20 cellular contexts compared by ENCODE assay signal in genomic region chr4:141022221-141022760, GRCh38.
DNase-seq lines count a peak whose midpoint lies in the region; ATAC-seq and TF ChIP-seq lines count a peak whose summit lies in the region.
"Had no signal": no experiment of that assay in that cellular context is flagged by ENCODE, and none has a peak within 500 bp of the region (broad histone marks: within the 10 kb centered on the region; RNA-seq: fewer than 3 reads in every experiment).

No MANE protein-coding gene starts in this region.

- 52% methylated on average over 2 of the region's 2 CpGs for WGBS in hepatocyte (ENCODE audit: low lambda C conversion rate, missing lambda C conversion rate)

- H3K4me3 ChIP-seq in hepatocyte (no peak overlapping the region), thoracic aorta (no peak overlapping the region)
- H3K4me3 ChIP-seq: gastrocnemius medialis, MG63, pancreas, PC-9 had no signal

- H3K9me2 ChIP-seq in hepatocyte (replicated peaks; ENCODE audit: insufficient read depth) = no peaks in the 10 kb centered on the region

- H3K36me3 Mint-ChIP-seq in HFFc6 (ENCODE audit: low read depth) = peaks cover 7% of the 10 kb centered on the region; the same call in 1 of the 2 replicates
- H3K36me3 Mint-ChIP-seq: activated CD8-positive, alpha-beta memory T cell treated with anti-CD3 and anti-CD28 coated beads, Interleukin-2, amount 10 ng/mL, durations not matched to agents 7 days and 5 days; activated naive CD8-positive, alpha-beta T cell had no signal

- peak overlapping the region; percentile 69 for H3K27ac ChIP-seq in hepatocyte
- peak overlapping the region; percentile 24 to 51 for H3K27ac ChIP-seq in thoracic aorta
- H3K27ac ChIP-seq: gastrocnemius medialis, pancreas, PC-9 had no signal

- H3K4me1 Mint-ChIP-seq in HFFc6 (ENCODE audit: low read depth) = peaks cover 37% of the 10 kb centered on the region
- H3K4me1 Mint-ChIP-seq: activated CD4-positive, alpha-beta T cell treated with anti-CD3 and anti-CD28 coated beads, Interleukin-2, amount 10 ng/mL, durations not matched to agents 24 days and 14 days; activated CD8-positive, alpha-beta memory T cell treated with anti-CD3 and anti-CD28 coated beads, Interleukin-2, amount 10 ng/mL, durations not matched to agents 7 days and 5 days had no signal

- H3K27ac Mint-ChIP-seq in HFFc6 = no peak overlapping the region
- H3K27ac Mint-ChIP-seq: activated CD4-positive, alpha-beta T cell treated with anti-CD3 and anti-CD28 coated beads, Interleukin-2, amount 10 ng/mL, durations not matched to agents 24 days and 14 days; activated CD8-positive, alpha-beta memory T cell treated with anti-CD3 and anti-CD28 coated beads, Interleukin-2, amount 10 ng/mL, durations not matched to agents 7 days and 5 days; activated naive CD8-positive, alpha-beta T cell; activated T-helper 2 cell treated with anti-CD3 and anti-CD28 coated beads, Interferon-gamma antibody, Interleukin-2, Interleukin-4, amounts not matched to agents 10 μg/mL and 5 μg/mL and 100 μg/mL, durations not matched to agents 14 hours and 24 hours and 36 hours had no signal

- ATAC-seq in thoracic aorta (ENCODE audit: insufficient number of reproducible peaks, low FRiP score, low read depth) = no peak
- ATAC-seq: activated CD8-positive, alpha-beta memory T cell treated with anti-CD3 and anti-CD28 coated beads, Interleukin-2, amount 10 ng/mL, durations not matched to agents 7 days and 5 days; esophagus mucosa; gastrocnemius medialis; HCT116; pancreas had no signal

- TF ChIP-seq CTCF in HFFc6 (IDR thresholded peaks at IDR 0.05) = no peak
- no peak for TF ChIP-seq CTCF in hepatocyte (IDR thresholded peaks at IDR 0.05; ENCODE audit: poor library complexity)
- no peak for TF ChIP-seq CTCF in thoracic aorta (IDR thresholded peaks at IDR 0.05)

- no peaks in the 10 kb centered on the region for H3K9me3 Mint-ChIP-seq in HFFc6
- H3K9me3 Mint-ChIP-seq: activated CD4-positive, alpha-beta T cell treated with anti-CD3 and anti-CD28 coated beads, Interleukin-2, amount 10 ng/mL, durations not matched to agents 24 days and 14 days; activated T-helper 2 cell treated with anti-CD3 and anti-CD28 coated beads, Interferon-gamma antibody, Interleukin-2, Interleukin-4, amounts not matched to agents 10 μg/mL and 5 μg/mL and 100 μg/mL, durations not matched to agents 14 hours and 24 hours and 36 hours had no signal

- no peak overlapping the region for H2AFZ ChIP-seq in hepatocyte
- H2AFZ ChIP-seq: PC-9 had no signal

- H3K9me3 ChIP-seq in hepatocyte (ENCODE audit: low read depth) (no peaks in the 10 kb centered on the region), thoracic aorta (no peaks in the 10 kb centered on the region)
- H3K9me3 ChIP-seq: gastrocnemius medialis, MG63, pancreas had no signal

- peak; percentile 7 for DNase-seq in HFFc6
- DNase-seq in NCI-H524 treated with DMSO at 0.1 percent for 48 hours (lab: John Stamatoyannopoulos, UW) = peak; percentile 80
- DNase-seq in hepatocyte (ENCODE audit: low spot score) = no peak
- DNase-seq in thoracic aorta (ENCODE audit: low spot score) = no peak
- no peak for DNase-seq in central memory CD4-positive, alpha-beta T cell
- DNase-seq in activated CD4-positive, alpha-beta T cell treated with anti-CD3 and anti-CD28 coated beads for 1 hour = no peak
- no peak for DNase-seq in NCI-H774 (lab: John Stamatoyannopoulos, UW)
- DNase-seq: activated CD4-positive, alpha-beta T cell treated with anti-CD3 and anti-CD28 coated beads, Interleukin-2, amount 10 ng/mL, durations not matched to agents 24 days and 14 days; activated CD8-positive, alpha-beta memory T cell treated with anti-CD3 and anti-CD28 coated beads, Interleukin-2, amount 10 ng/mL, durations not matched to agents 7 days and 5 days; effector memory CD4-positive, alpha-beta T cell; gastrocnemius medialis; mammary epithelial cell; MG63; NCI-H1417; pancreas; PC-9 had no signal

- H3K27me3 ChIP-seq in hepatocyte = no peaks in the 10 kb centered on the region
- H3K27me3 ChIP-seq in thoracic aorta (replicated peaks; ENCODE audit: insufficient read depth) = no peaks in the 10 kb centered on the region
- H3K27me3 ChIP-seq: gastrocnemius medialis, MG63, pancreas had no signal

- peaks cover 13% of the 10 kb centered on the region for H3K4me1 ChIP-seq in hepatocyte (ENCODE audit: insufficient read depth)
- H3K4me1 ChIP-seq in thoracic aorta (ENCODE audit: control insufficient read depth in 1 of 2, low read depth in 2 of 2) = peaks cover 4 to 31% of the 10 kb centered on the region in 2 donors
- H3K4me1 ChIP-seq: pancreas had no signal

- no peaks in the 10 kb centered on the region for H3K79me2 ChIP-seq in hepatocyte

- H3K4me3 Mint-ChIP-seq in HFFc6 = no peak overlapping the region
- H3K4me3 Mint-ChIP-seq: activated CD4-positive, alpha-beta T cell treated with anti-CD3 and anti-CD28 coated beads, Interleukin-2, amount 10 ng/mL, durations not matched to agents 24 days and 14 days; activated CD8-positive, alpha-beta memory T cell treated with anti-CD3 and anti-CD28 coated beads, Interleukin-2, amount 10 ng/mL, durations not matched to agents 7 days and 5 days; activated naive CD8-positive, alpha-beta T cell had no signal

- H3K36me3 ChIP-seq in hepatocyte (replicated peaks; ENCODE audit: insufficient read depth, low read depth) (no peaks in the 10 kb centered on the region), thoracic aorta (no peaks in the 10 kb centered on the region)
- H3K36me3 ChIP-seq: gastrocnemius medialis, MG63, pancreas had no signal

- H4K20me1 ChIP-seq in hepatocyte (ENCODE audit: insufficient read depth, poor library complexity, severe bottlenecking) = no peaks in the 10 kb centered on the region

- H3K4me2 ChIP-seq in hepatocyte = peak overlapping the region; percentile 22
- H3K4me2 ChIP-seq: PC-9 had no signal

- no peaks in the 10 kb centered on the region for H3K27me3 Mint-ChIP-seq in HFFc6 (ENCODE audit: insufficient read depth)

Comparison
In these comparisons a context has a peak if more than half of its experiments do, and no peak if none do; other contexts are left out.
1. DNase-seq: peak in HFFc6 (single experiment) and NCI-H524 treated with DMSO at 0.1 percent for 48 hours (single experiment); none in hepatocyte (single experiment), thoracic aorta (single experiment), central memory CD4-positive, alpha-beta T cell (single experiment), activated CD4-positive, alpha-beta T cell treated with anti-CD3 and anti-CD28 coated beads for 1 hour (single experiment) and NCI-H774 (single experiment).